Comparison of ENCODE assay signal across 8 cellular contexts in genomic region chr14:93115920-93116675, GRCh38. TPM values are rescaled to one million over a fixed set of nuclear protein-coding genes. Genes with fewer than 3 reads are reported as not detected.
DNase-seq lines count a peak whose midpoint lies in the region; ATAC-seq and TF ChIP-seq lines count a peak whose summit lies in the region.

ITPK1 (minus strand) TSS chr14:93115925; CDS start chr14:93115163, 762 bp downstream.

- H2BK120ac ChIP-seq in mesendoderm (ENCODE audit: low read depth, low read length): peak within 1 kb of the TSS; percentile 51

- no peak within 1 kb of the TSS for H2BK15ac ChIP-seq in mesendoderm (replicated peaks; ENCODE audit: low read depth)

- no peaks in the 10 kb centered on the region for H3K36me3 ChIP-seq in mesendoderm (ENCODE audit: control insufficient read depth, insufficient read depth, low read length)

- no peaks in the 10 kb centered on the region for H3K9me3 Mint-ChIP-seq in effector memory CD8-positive, alpha-beta T cell

- ATAC-seq in effector memory CD8-positive, alpha-beta T cell (replicated peaks): peak; percentile 57

- H3K4ac ChIP-seq in mesendoderm (ENCODE audit: low read depth, low read length): peak within 1 kb of the TSS; percentile 83

- H3K36me3 Mint-ChIP-seq in effector memory CD8-positive, alpha-beta T cell (ENCODE audit: insufficient read depth): peaks cover 18% of the 10 kb centered on the region

- H2AK5ac ChIP-seq in mesendoderm (ENCODE audit: low read length): no peak within 1 kb of the TSS

- no peak within 1 kb of the TSS for H2BK5ac ChIP-seq in mesendoderm (ENCODE audit: low read length)

- H3K4me2 ChIP-seq in mesendoderm (ENCODE audit: low read length): peak within 1 kb of the TSS; percentile 74

- no CpG with 5 or more reads among the region's 55 CpGs for WGBS in mesendoderm (ENCODE audit: extremely low coverage, insufficient coverage, low lambda C conversion rate)

- DNase-seq in NCI-H1694 treated with DMSO at 0.1 percent for 48 hours (lab: John Stamatoyannopoulos, UW): peak; percentile 48
- DNase-seq in NCI-H1694 (lab: John Stamatoyannopoulos, UW): no peak
- no peak for DNase-seq in HFF-Myc (ENCODE audit: extremely low read depth, low read depth)
- peak; percentile 35 for DNase-seq in MV-4-11 (lab: John Stamatoyannopoulos, UW)
- DNase-seq in activated CD4-positive, alpha-beta T cell treated with anti-CD3 and anti-CD28 coated beads, Interleukin-2, amount 50 U/mL, for 48 hours: peak; percentile 60 to 61
- peak; percentile 26 to 49 (median 44) for DNase-seq in effector memory CD8-positive, alpha-beta T cell
- DNase-seq in mesendoderm: peak; percentile 65
- DNase-seq in stimulated activated CD8-positive, alpha-beta memory T cell treated with anti-CD3 and anti-CD28 coated beads, Interleukin-15, amount 100 ng/mL, for 48 hours (ENCODE audit: low read depth in 2 of 2): peak; percentile 45 to 54

- peaks cover 1% of the 10 kb centered on the region for H3K79me1 ChIP-seq in mesendoderm (ENCODE audit: low read length)

- H3K4me3 Mint-ChIP-seq in effector memory CD8-positive, alpha-beta T cell: peak within 1 kb of the TSS; percentile 81 to 86

- H3K18ac ChIP-seq in mesendoderm (ENCODE audit: low read length): peak within 1 kb of the TSS; percentile 96

- no peak for TF ChIP-seq CTCF in HFF-Myc (IDR thresholded peaks at IDR 0.05; ENCODE audit: low read depth, low read length, missing control alignments)

- H4K5ac ChIP-seq in mesendoderm (ENCODE audit: low read length): no peak within 1 kb of the TSS

- peaks cover 6% of the 10 kb centered on the region for H3K79me2 ChIP-seq in mesendoderm (ENCODE audit: control insufficient read depth, insufficient read depth, low read length)

- H3K4me1 ChIP-seq in mesendoderm (ENCODE audit: control insufficient read depth, low read depth, low read length): peaks cover 4% of the 10 kb centered on the region

- peak within 1 kb of the TSS; percentile 78 to 90 for H3K27ac Mint-ChIP-seq in effector memory CD8-positive, alpha-beta T cell

- peak within 1 kb of the TSS; percentile 84 for H3K9ac ChIP-seq in mesendoderm (ENCODE audit: low read length)

- H3K27me3 ChIP-seq in mesendoderm (ENCODE audit: insufficient read depth, low read length, poor library complexity): no peaks in the 10 kb centered on the region

- no peaks in the 10 kb centered on the region for H3K27me3 Mint-ChIP-seq in effector memory CD8-positive, alpha-beta T cell

- peaks cover 25 to 28% of the 10 kb centered on the region in 2 donors for H3K4me1 Mint-ChIP-seq in effector memory CD8-positive, alpha-beta T cell (ENCODE audit: low read depth in 2 of 2)

- peak within 1 kb of the TSS; percentile 96 for H3K27ac ChIP-seq in mesendoderm (ENCODE audit: low read depth, low read length)

- peak within 1 kb of the TSS; percentile 66 for H3K23ac ChIP-seq in mesendoderm (ENCODE audit: low read length)

- peak within 1 kb of the TSS; percentile 98 for H4K8ac ChIP-seq in mesendoderm (ENCODE audit: low read depth, low read length)

- peak within 1 kb of the TSS; percentile 89 for H3K56ac ChIP-seq in mesendoderm (ENCODE audit: low read length)

- H3K4me3 ChIP-seq in HFF-Myc (replicated peaks; ENCODE audit: low read depth, low read length) (peak within 1 kb of the TSS; percentile 68), mesendoderm (ENCODE audit: low read length) (peak within 1 kb of the TSS; percentile 82)

RNA-seq across cellular contexts. Expression of gene ITPK1, which starts in this region (rescaled TPM):
- polyA plus RNA-seq in mesendoderm (2013, experiment 1 of 2): 33.1 TPM
- 33.6 TPM for polyA plus RNA-seq in mesendoderm (2013, experiment 2 of 2)

Comparison
In these comparisons a context has a peak if more than half of its experiments do, and no peak if none do; other contexts are left out.
1. DNase-seq: peak in NCI-H1694 treated with DMSO at 0.1 percent for 48 hours (single experiment), MV-4-11 (single experiment), activated CD4-positive, alpha-beta T cell treated with anti-CD3 and anti-CD28 coated beads, Interleukin-2, amount 50 U/mL, for 48 hours (2 of 2), effector memory CD8-positive, alpha-beta T cell (3 of 3), mesendoderm (single experiment) and stimulated activated CD8-positive, alpha-beta memory T cell treated with anti-CD3 and anti-CD28 coated beads, Interleukin-15, amount 100 ng/mL, for 48 hours (2 of 2); none in NCI-H1694 (single experiment) and HFF-Myc (single experiment).